Comparison of ENCODE assay signal across 16 cellular contexts in genomic region chr1:77847621-77848080, GRCh38. TPM values are rescaled to one million over a fixed set of nuclear protein-coding genes. Genes with fewer than 3 reads are reported as not detected.
DNase-seq lines count a peak whose midpoint lies in the region; ATAC-seq and TF ChIP-seq lines count a peak whose summit lies in the region.
"Had no signal": no experiment of that assay in that cellular context is flagged by ENCODE, and none has a peak within 500 bp of the region (broad histone marks: within the 10 kb centered on the region; RNA-seq: fewer than 3 reads in every experiment).

No MANE protein-coding gene starts in this region.

- no peak overlapping the region for H3K4me3 ChIP-seq in lower leg skin (ENCODE audit: low read depth, poor library complexity, severe bottlenecking)
- H3K4me3 ChIP-seq: A549 had no signal

- TF ChIP-seq POLR2A in lower leg skin (IDR thresholded peaks at IDR 0.05) = no peak

- peak; percentile 64 for DNase-seq in activated CD8-positive, alpha-beta memory T cell treated with anti-CD3 and anti-CD28 coated beads for 24 hours
- no peak for DNase-seq in activated CD8-positive, alpha-beta memory T cell treated with anti-CD3 and anti-CD28 coated beads, Interleukin-2, amount 50 U/mL, for 48 hours
- DNase-seq in NOMO-1 treated with dmso at 0.1 percent for 144 hours (lab: John Stamatoyannopoulos, UW; ENCODE audit: unreplicated experiment) (peak; percentile 17), lower leg skin (ENCODE audit: low spot score in 2 of 2) (no peak), DMS114 treated with DMSO at 0.1 percent for 48 hours (lab: John Stamatoyannopoulos, UW; ENCODE audit: unreplicated experiment) (no peak)
- peak; percentile 31 for DNase-seq in stimulated activated CD8-positive, alpha-beta memory T cell treated with anti-CD3 and anti-CD28 coated beads, Interleukin-4, amount 100 ng/mL, for 48 hours
- DNase-seq: brain microvascular endothelial cell; CD4-positive, alpha-beta T cell; EL; foreskin melanocyte; left cardiac atrium; NCI-H187 had no signal

- ATAC-seq in HG02884 (IDR thresholded peaks at IDR 0.05; ENCODE audit: unreplicated experiment) = peak; percentile 63
- ATAC-seq in GM21447 (IDR thresholded peaks at IDR 0.05; ENCODE audit: unreplicated experiment) = no peak
- ATAC-seq: A549, left cardiac atrium, Right ventricle myocardium inferior had no signal

- 78 to 83% methylated on average over 9 of the region's 9 CpGs for WGBS in lower leg skin, 2 donors

- intact Hi-C loops in lower leg skin (cut with DNase I; ENCODE audit: low total_unique reads) = no loop called here

- no peak for TF ChIP-seq CTCF in lower leg skin (IDR thresholded peaks at IDR 0.05)

RNA-seq across cellular contexts. Expression of gene NEXN, which starts 40.8 kb away (rescaled TPM):
- total RNA-seq in lower leg skin = 1 to 10 TPM in 3 of 4 donors, under 1 TPM in 1; 0.84 to 4.3 (median 2.0) TPM

Comparison
In these comparisons a context has a peak if more than half of its experiments do, and no peak if none do; other contexts are left out.
1. DNase-seq: peak in activated CD8-positive, alpha-beta memory T cell treated with anti-CD3 and anti-CD28 coated beads for 24 hours (single experiment), NOMO-1 treated with dmso at 0.1 percent for 144 hours (single experiment) and stimulated activated CD8-positive, alpha-beta memory T cell treated with anti-CD3 and anti-CD28 coated beads, Interleukin-4, amount 100 ng/mL, for 48 hours (single experiment); none in activated CD8-positive, alpha-beta memory T cell treated with anti-CD3 and anti-CD28 coated beads, Interleukin-2, amount 50 U/mL, for 48 hours (single experiment), lower leg skin (0 of 2) and DMS114 treated with DMSO at 0.1 percent for 48 hours (single experiment).